8 cellular contexts compared by ENCODE assay signal in genomic region chr12:6821674-6822433, GRCh38. TPM values are rescaled to one million over a fixed set of nuclear protein-coding genes. Genes with fewer than 3 reads are reported as not detected.
DNase-seq lines count a peak whose midpoint lies in the region; ATAC-seq and TF ChIP-seq lines count a peak whose summit lies in the region.

A gene with protein sequence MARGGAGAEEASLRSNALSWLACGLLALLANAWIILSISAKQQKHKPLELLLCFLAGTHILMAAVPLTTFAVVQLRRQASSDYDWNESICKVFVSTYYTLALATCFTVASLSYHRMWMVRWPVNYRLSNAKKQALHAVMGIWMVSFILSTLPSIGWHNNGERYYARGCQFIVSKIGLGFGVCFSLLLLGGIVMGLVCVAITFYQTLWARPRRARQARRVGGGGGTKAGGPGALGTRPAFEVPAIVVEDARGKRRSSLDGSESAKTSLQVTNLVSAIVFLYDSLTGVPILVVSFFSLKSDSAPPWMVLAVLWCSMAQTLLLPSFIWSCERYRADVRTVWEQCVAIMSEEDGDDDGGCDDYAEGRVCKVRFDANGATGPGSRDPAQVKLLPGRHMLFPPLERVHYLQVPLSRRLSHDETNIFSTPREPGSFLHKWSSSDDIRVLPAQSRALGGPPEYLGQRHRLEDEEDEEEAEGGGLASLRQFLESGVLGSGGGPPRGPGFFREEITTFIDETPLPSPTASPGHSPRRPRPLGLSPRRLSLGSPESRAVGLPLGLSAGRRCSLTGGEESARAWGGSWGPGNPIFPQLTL (plus strand): TSS chr12:6821821. CDS start chr12:6823899, 2,078 bp downstream.

- peaks cover 27% of the 10 kb centered on the region for H3K4me1 Mint-ChIP-seq in activated T-helper 1 cell treated with anti-CD3 and anti-CD28 coated beads, Interleukin-12 subunit alpha, Interleukin-12 subunit beta, Interleukin-2, Interleukin-4 antibody, amounts not matched to agents 30 ng/mL and 10 ng/mL and 1 ng/mL, durations not matched to agents 14 hours and 24 hours and 36 hours (ENCODE audit: low read depth)

- peak within 1 kb of the TSS; percentile 34 to 67 (median 58) for H3K4me3 ChIP-seq in heart left ventricle

- in situ Hi-C loops in KBM-7 (cut with MboI; ENCODE audit: low pct_unique_long_range_greater_than_20kb, low sequenced_read_pairs) = no loop called here

- H3K9me3 ChIP-seq in heart left ventricle = no peaks in the 10 kb centered on the region

- peak within 1 kb of the TSS; percentile 28 for H3K4me3 Mint-ChIP-seq in activated T-helper 1 cell treated with anti-CD3 and anti-CD28 coated beads, Interleukin-12 subunit alpha, Interleukin-12 subunit beta, Interleukin-2, Interleukin-4 antibody, amounts not matched to agents 30 ng/mL and 10 ng/mL and 1 ng/mL, durations not matched to agents 14 hours and 24 hours and 36 hours

- H3K4me1 ChIP-seq in heart left ventricle = peaks cover 0 to 33% (median 19%) of the 10 kb centered on the region in 12 donors

- peak within 1 kb of the TSS; percentile 53 for H3K27ac Mint-ChIP-seq in activated T-helper 1 cell treated with anti-CD3 and anti-CD28 coated beads, Interleukin-12 subunit alpha, Interleukin-12 subunit beta, Interleukin-2, Interleukin-4 antibody, amounts not matched to agents 30 ng/mL and 10 ng/mL and 1 ng/mL, durations not matched to agents 14 hours and 24 hours and 36 hours

- no peak for TF ChIP-seq POLR2A in heart left ventricle (IDR thresholded peaks at IDR 0.05)

- TF ChIP-seq CTCF in heart left ventricle (IDR thresholded peaks at IDR 0.05) = no peak

- peaks cover 29% of the 10 kb centered on the region for H3K27me3 Mint-ChIP-seq in activated T-helper 1 cell treated with anti-CD3 and anti-CD28 coated beads, Interleukin-12 subunit alpha, Interleukin-12 subunit beta, Interleukin-2, Interleukin-4 antibody, amounts not matched to agents 30 ng/mL and 10 ng/mL and 1 ng/mL, durations not matched to agents 14 hours and 24 hours and 36 hours (ENCODE audit: insufficient read depth)

- DNase-seq in DMS53 (lab: John Stamatoyannopoulos, UW) (peak; percentile 89), KBM-7 (peak; percentile 45), heart left ventricle (peak in 4 of 5 donors; percentile 76 to 81 (median 77)), occipital lobe (lab: John Stamatoyannopoulos, UW) (peak; percentile 83), NOMO-1 treated with DMSO at 0.1 percent for 48 hours (lab: John Stamatoyannopoulos, UW; ENCODE audit: unreplicated experiment) (no peak)
- no peak for DNase-seq in activated T-helper 1 cell treated with anti-CD3 and anti-CD28 coated beads, Interleukin-12 subunit alpha, Interleukin-12 subunit beta, Interleukin-2, Interleukin-4 antibody, amounts not matched to agents 30 ng/mL and 10 ng/mL and 1 ng/mL, durations not matched to agents 14 hours and 24 hours and 36 hours (ENCODE audit: low spot score)

- H3K27me3 ChIP-seq in heart left ventricle = peaks cover 0 to 12% (median 0%) of the 10 kb centered on the region in 9 donors

- peaks cover 27% of the 10 kb centered on the region for H3K36me3 Mint-ChIP-seq in activated T-helper 1 cell treated with anti-CD3 and anti-CD28 coated beads, Interleukin-12 subunit alpha, Interleukin-12 subunit beta, Interleukin-2, Interleukin-4 antibody, amounts not matched to agents 30 ng/mL and 10 ng/mL and 1 ng/mL, durations not matched to agents 14 hours and 24 hours and 36 hours (ENCODE audit: low read depth)

- 1 to 2% (median 1%) methylated on average over 19 to 23 of the region's 23 CpGs for WGBS in heart left ventricle, 4 donors

- no peaks in the 10 kb centered on the region for H3K9me3 Mint-ChIP-seq in activated T-helper 1 cell treated with anti-CD3 and anti-CD28 coated beads, Interleukin-12 subunit alpha, Interleukin-12 subunit beta, Interleukin-2, Interleukin-4 antibody, amounts not matched to agents 30 ng/mL and 10 ng/mL and 1 ng/mL, durations not matched to agents 14 hours and 24 hours and 36 hours

- intact Hi-C loops in activated T-helper 1 cell treated with anti-CD3 and anti-CD28 coated beads, Interleukin-12 subunit alpha, Interleukin-12 subunit beta, Interleukin-2, Interleukin-4 antibody, amounts not matched to agents 30 ng/mL and 10 ng/mL and 1 ng/mL, durations not matched to agents 14 hours and 24 hours and 36 hours (cut with micrococcal nuclease) = no loop called here
- intact Hi-C loops in heart left ventricle (cut with DNase I) = loop anchor here in 3 of 10 donors (5.0 to 10.0 kb wide), 4 partner anchors 47 to 207 kb away; partner anchors contain the start of genes LAG3 (in 1 of the 3) and MLF2 (in 1 of the 3)

- ATAC-seq in heart left ventricle = peak; percentile 6 to 66 (median 55)
- ATAC-seq in HG02840 (IDR thresholded peaks at IDR 0.05; ENCODE audit: low FRiP score, unreplicated experiment) = no peak
- ATAC-seq in GM18858 (IDR thresholded peaks at IDR 0.05; ENCODE audit: unreplicated experiment) = no peak

- H3K27ac ChIP-seq in heart left ventricle = peak within 1 kb of the TSS in 11 of 12 donors; percentile 28 to 73 (median 64)

- H3K36me3 ChIP-seq in heart left ventricle = peaks cover 0 to 8% (median 0%) of the 10 kb centered on the region in 9 donors

RNA-seq across cellular contexts. Expression of the gene that starts here (rescaled TPM):
- total RNA-seq in activated T-helper 1 cell treated with anti-CD3 and anti-CD28 coated beads, Interleukin-12 subunit alpha, Interleukin-12 subunit beta, Interleukin-2, Interleukin-4 antibody, amounts not matched to agents 30 ng/mL and 10 ng/mL and 1 ng/mL, durations not matched to agents 14 hours and 24 hours and 36 hours = 0.29 and 0.32 TPM in 2 replicates
- total RNA-seq in heart left ventricle (1 to 10 TPM; 1.8 to 5.2 (median 2.9) TPM), occipital lobe (61.3 TPM)
- 1 to 10 TPM; 4.4 to 7.7 TPM for polyA plus RNA-seq in heart left ventricle

Comparison
In these comparisons a context has a peak if more than half of its experiments do, and no peak if none do; other contexts are left out.
1. RNA of the gene that starts here (total RNA-seq): 61.3 TPM in occipital lobe (single experiment); 1.8 to 5.2 TPM in heart left ventricle and 0.29 to 0.32 TPM in activated T-helper 1 cell treated with anti-CD3 and anti-CD28 coated beads, Interleukin-12 subunit alpha, Interleukin-12 subunit beta, Interleukin-2, Interleukin-4 antibody, amounts not matched to agents 30 ng/mL and 10 ng/mL and 1 ng/mL, durations not matched to agents 14 hours and 24 hours and 36 hours; every median in the first group is over 10 times any median in the second.
2. DNase-seq: peak in DMS53 (single experiment), KBM-7 (single experiment), heart left ventricle (4 of 5) and occipital lobe (single experiment); none in activated T-helper 1 cell treated with anti-CD3 and anti-CD28 coated beads, Interleukin-12 subunit alpha, Interleukin-12 subunit beta, Interleukin-2, Interleukin-4 antibody, amounts not matched to agents 30 ng/mL and 10 ng/mL and 1 ng/mL, durations not matched to agents 14 hours and 24 hours and 36 hours (single experiment) and NOMO-1 treated with DMSO at 0.1 percent for 48 hours (single experiment).
3. ATAC-seq: peak in heart left ventricle (4 of 4); none in HG02840 (single experiment) and GM18858 (single experiment).